23 cellular contexts compared by ENCODE assay signal in genomic region chr10:5983813-5984212, GRCh38. TPM values are rescaled to one million over a fixed set of nuclear protein-coding genes. Genes with fewer than 3 reads are reported as not detected.
"Had no signal": no experiment of that assay in that cellular context is flagged by ENCODE, and none has a peak within 500 bp of the region (broad histone marks: within the 10 kb centered on the region; RNA-seq: fewer than 3 reads in every experiment).

No MANE protein-coding gene starts in this region.

- H3K27me3 ChIP-seq: body of pancreas, testis, upper lobe of left lung had no signal

- H3K36me3 ChIP-seq: cardiac muscle cell, upper lobe of left lung had no signal

- H3K27ac ChIP-seq: body of pancreas, cardiac muscle cell, epithelial cell of prostate, hepatocyte had no signal

- H3K4me3 ChIP-seq: body of pancreas, cardiac muscle cell, hepatocyte, testis, upper lobe of left lung had no signal

- H3K4me3 Mint-ChIP-seq: activated naive CD4-positive, alpha-beta T cell treated with anti-CD3 and anti-CD28 coated beads, Interleukin-2, amount 50 U/mL, for 24 hours; activated T-helper 1 cell treated with anti-CD3 and anti-CD28 coated beads, Interleukin-12 subunit alpha, Interleukin-12 subunit beta, Interleukin-2, Interleukin-4 antibody, amounts not matched to agents 30 ng/mL and 10 ng/mL and 1 ng/mL, durations not matched to agents 14 hours and 24 hours and 36 hours; immature natural killer cell; stimulated activated naive B cell treated with anti-CD40 and anti-IgM and Interleukin-4, amounts not matched to agents 10 μg/mL and 1 μg/mL and 100 μg/mL, for 72 hours had no signal

- H3K36me3 Mint-ChIP-seq: activated naive CD4-positive, alpha-beta T cell treated with anti-CD3 and anti-CD28 coated beads, Interleukin-2, amount 50 U/mL, for 24 hours; immature natural killer cell; naive B cell had no signal

- H3K27me3 Mint-ChIP-seq: activated naive CD4-positive, alpha-beta T cell treated with anti-CD3 and anti-CD28 coated beads, Interleukin-2, amount 50 U/mL, for 24 hours; stimulated activated naive B cell treated with anti-CD40 and anti-IgM and Interleukin-4, amounts not matched to agents 10 μg/mL and 1 μg/mL and 100 μg/mL, for 72 hours had no signal

- H3K9me3 ChIP-seq: body of pancreas, testis, upper lobe of left lung had no signal

- H3K9me3 Mint-ChIP-seq: activated naive CD4-positive, alpha-beta T cell treated with anti-CD3 and anti-CD28 coated beads, Interleukin-2, amount 50 U/mL, for 24 hours; activated T-helper 1 cell treated with anti-CD3 and anti-CD28 coated beads, Interleukin-12 subunit alpha, Interleukin-12 subunit beta, Interleukin-2, Interleukin-4 antibody, amounts not matched to agents 30 ng/mL and 10 ng/mL and 1 ng/mL, durations not matched to agents 14 hours and 24 hours and 36 hours; immature natural killer cell; naive B cell; stimulated activated naive B cell treated with anti-CD40 and anti-IgM and Interleukin-4, amounts not matched to agents 10 μg/mL and 1 μg/mL and 100 μg/mL, for 72 hours had no signal

- ATAC-seq: body of pancreas; stimulated activated naive B cell treated with anti-CD40 and anti-IgM and Interleukin-4, amounts not matched to agents 10 μg/mL and 1 μg/mL and 100 μg/mL, for 72 hours had no signal

- DNase-seq: activated CD4-positive, alpha-beta T cell treated with anti-CD3 and anti-CD28 coated beads for 1 hour; activated gamma-delta T cell; anterior cingulate cortex; body of pancreas; foreskin fibroblast; glutamatergic neuron; immature natural killer cell; mesendoderm; naive B cell; occipital lobe; posterior cingulate gyrus; stimulated activated CD4-positive, alpha-beta T cell treated with anti-CD3 and anti-CD28 coated beads, Interleukin-2, amount 100 ng/mL, for 48 hours; stimulated activated CD8-positive, alpha-beta memory T cell treated with anti-CD3 and anti-CD28 coated beads, Interleukin-4, amount 100 ng/mL, for 48 hours; stimulated activated naive B cell treated with anti-CD40 and anti-IgM and Interleukin-4, amounts not matched to agents 10 μg/mL and 1 μg/mL and 100 μg/mL, for 72 hours; T-helper 9 cell; testis; upper lobe of left lung had no signal

- H3K27ac Mint-ChIP-seq: activated naive CD4-positive, alpha-beta T cell treated with anti-CD3 and anti-CD28 coated beads, Interleukin-2, amount 50 U/mL, for 24 hours; activated T-helper 1 cell treated with anti-CD3 and anti-CD28 coated beads, Interleukin-12 subunit alpha, Interleukin-12 subunit beta, Interleukin-2, Interleukin-4 antibody, amounts not matched to agents 30 ng/mL and 10 ng/mL and 1 ng/mL, durations not matched to agents 14 hours and 24 hours and 36 hours; immature natural killer cell; naive B cell; stimulated activated naive B cell treated with anti-CD40 and anti-IgM and Interleukin-4, amounts not matched to agents 10 μg/mL and 1 μg/mL and 100 μg/mL, for 72 hours had no signal

RNA-seq across cellular contexts. Expression of gene IL15RA, which starts 6.5 kb away (rescaled TPM):
- total RNA-seq: occipital lobe had no signal
- polyA plus RNA-seq: neural cell had no signal
